14 cellular contexts compared by ENCODE assay signal in the genomic region with DNA sequence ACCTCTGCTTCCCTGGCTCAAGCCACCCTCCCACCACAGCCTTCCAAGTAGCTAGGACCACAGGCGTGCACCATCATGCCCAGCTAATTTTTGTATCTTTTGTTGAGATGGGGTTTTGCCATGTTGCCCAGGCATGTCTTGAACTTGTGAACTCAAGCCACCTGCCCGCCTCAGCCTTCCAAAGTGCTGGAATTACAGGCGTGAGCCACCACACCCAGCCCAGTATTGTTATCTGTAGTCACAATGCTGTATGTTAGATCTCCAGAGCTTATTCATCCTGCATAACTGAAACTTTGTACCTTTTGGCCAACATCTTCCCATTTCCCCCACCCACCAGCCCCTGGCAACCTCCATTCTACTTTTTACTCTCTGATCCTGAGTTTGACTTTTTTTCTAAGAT. TPM values are rescaled to one million over a fixed set of nuclear protein-coding genes. Genes with fewer than 3 reads are reported as not detected.
DNase-seq lines count a peak whose midpoint lies in the region; ATAC-seq and TF ChIP-seq lines count a peak whose summit lies in the region.
"Had no signal": no experiment of that assay in that cellular context is flagged by ENCODE, and none has a peak within 500 bp of the region (broad histone marks: within the 10 kb centered on the region; RNA-seq: fewer than 3 reads in every experiment).

No MANE protein-coding gene starts in this region.

- BruUV-seq in MCF 10A (replicated peaks; lab: Mats Ljungman, UMichigan): no TSS peak
- no TSS peak for BruUV-seq in mammary epithelial cell (replicated peaks; lab: Mats Ljungman, UMichigan)

- DNase-seq in MCF 10A (ENCODE audit: unreplicated experiment) (peak; percentile 45), breast epithelium (ENCODE audit: low spot score in 2 of 2) (no peak), mammary epithelial cell (peak; percentile 60), mesenchymal stem cell (no peak), posterior vena cava (ENCODE audit: low spot score) (no peak), NCI-H82 treated with DMSO at 0.1 percent for 48 hours (lab: John Stamatoyannopoulos, UW; ENCODE audit: unreplicated experiment) (no peak)
- no peak for DNase-seq in stimulated activated naive CD4-positive, alpha-beta T cell treated with Interleukin-2 at 50 U/mL for 16 hours (lab: John Stamatoyannopoulos, UW)
- DNase-seq: activated CD4-positive, alpha-beta T cell treated with anti-CD3 and anti-CD28 coated beads, Interleukin-2, amount 10 ng/mL, durations not matched to agents 24 days and 14 days; left cardiac atrium; NCI-H1417 treated with DMSO at 0.1 percent for 48 hours; NCI-H510A treated with DMSO at 0.1 percent for 48 hours had no signal

- H3K23ac ChIP-seq in mesenchymal stem cell (ENCODE audit: low read length in 2 of 2): no peak overlapping the region

- H3K9me3 ChIP-seq in breast epithelium (no peaks in the 10 kb centered on the region), mammary epithelial cell (replicated peaks; ENCODE audit: insufficient read depth, low read length) (no peaks in the 10 kb centered on the region), mesenchymal stem cell (ENCODE audit: control insufficient read depth, low read length) (no peaks in the 10 kb centered on the region)

- H4K20me1 ChIP-seq in mammary epithelial cell (ENCODE audit: insufficient read depth, low read length): no peaks in the 10 kb centered on the region

- H2BK5ac ChIP-seq in mesenchymal stem cell (ENCODE audit: low read depth, low read length, poor library complexity, severe bottlenecking): no peak overlapping the region

- in situ Hi-C loops in mammary epithelial cell (cut with MboI; ENCODE audit: low sequenced_read_pairs in 2 of 2): no loop called here

- no peak overlapping the region for H3K4ac ChIP-seq in mesenchymal stem cell (ENCODE audit: low read depth in 1 of 2, low read length in 2 of 2)

- H3K4me2 ChIP-seq in mammary epithelial cell (ENCODE audit: insufficient read depth, low read depth, low read length) (peak overlapping the region; percentile 35), mesenchymal stem cell (ENCODE audit: low read length, poor library complexity, severe bottlenecking) (no peak overlapping the region)
- H3K4me2 ChIP-seq: neural progenitor cell had no signal

- H3K4me1 ChIP-seq in breast epithelium (no peaks in the 10 kb centered on the region), mammary epithelial cell (ENCODE audit: insufficient read depth, low read length) (peaks cover 16% of the 10 kb centered on the region), mesenchymal stem cell (ENCODE audit: control insufficient read depth, insufficient read depth, low read depth, low read length) (peaks cover 3% of the 10 kb centered on the region)

- no peak overlapping the region for H2AK5ac ChIP-seq in mesenchymal stem cell (ENCODE audit: low read length, severe bottlenecking)

- CTCF ChIA-PET in MCF 10A (lab: Yijun Ruan, JAX) (no interaction called here), mammary epithelial cell (lab: Charles Lee; ENCODE audit: low non-redundant PET) (no interaction called here)

- H3K79me1 ChIP-seq in mesenchymal stem cell (replicated peaks; ENCODE audit: low read length, poor library complexity, severe bottlenecking): peaks cover 1% of the 10 kb centered on the region

- no peak overlapping the region for H3K18ac ChIP-seq in mesenchymal stem cell (ENCODE audit: low read depth in 1 of 2, low read length in 2 of 2)

- no peak overlapping the region for H3K14ac ChIP-seq in mesenchymal stem cell (ENCODE audit: low read length in 2 of 2)

- H3K9ac ChIP-seq in mammary epithelial cell (ENCODE audit: insufficient read depth, low read length) (no peak overlapping the region), mesenchymal stem cell (ENCODE audit: low read length) (peak overlapping the region; percentile 18)
- H3K9ac ChIP-seq: neural progenitor cell had no signal

- peak overlapping the region in 1 of 2 experiments; percentile 80 for H2BK12ac ChIP-seq in mesenchymal stem cell (ENCODE audit: low read length in 2 of 2)

- H3K4me3 ChIP-seq in breast epithelium (no peak overlapping the region), mammary epithelial cell (replicated peaks in 1 of 3; ENCODE audit: insufficient read depth in 1 of 3, low read depth in 2 of 3, low read length in 3 of 3) (no peak overlapping the region), mesenchymal stem cell (ENCODE audit: insufficient read depth in 1 of 2, low read depth in 1 of 2, low read length in 2 of 2) (no peak overlapping the region)
- H3K4me3 ChIP-seq: neural progenitor cell had no signal

- H3K36me3 ChIP-seq in breast epithelium (peaks cover 6% of the 10 kb centered on the region), mammary epithelial cell (ENCODE audit: insufficient read depth, low read length) (no peaks in the 10 kb centered on the region), mesenchymal stem cell (ENCODE audit: control insufficient read depth in 1 of 2, insufficient read depth in 2 of 2, low read depth in 1 of 2, low read length in 2 of 2) (peaks cover 9 to 44% of the 10 kb centered on the region in 2 experiments)
- H3K36me3 ChIP-seq: neural progenitor cell had no signal

- no peak for TF ChIP-seq POLR2A in breast epithelium (IDR thresholded peaks at IDR 0.05)

- intact Hi-C loops in MCF 10A (cut with micrococcal nuclease): no loop called here
- intact Hi-C loops in breast epithelium (cut with DNase I; ENCODE audit: low total_unique reads): no loop called here
- intact Hi-C loops in mammary epithelial cell (cut with micrococcal nuclease): no loop called here
- intact Hi-C loops in posterior vena cava (cut with DNase I): no loop called here

- no peak overlapping the region for H4K91ac ChIP-seq in mesenchymal stem cell (ENCODE audit: low read length)

- H3K4me1 Mint-ChIP-seq in MCF 10A (ENCODE audit: insufficient read depth, unreplicated experiment): peaks cover 23% of the 10 kb centered on the region
- H3K4me1 Mint-ChIP-seq: neural progenitor cell had no signal

- dilution Hi-C loops in mammary epithelial cell (cut with HindIII; ENCODE audit: low sequenced_read_pairs): no loop called here

- H3K27me3 ChIP-seq in breast epithelium: no peaks in the 10 kb centered on the region
- H3K27me3 ChIP-seq in mammary epithelial cell (ENCODE audit: insufficient read depth, low read length): no peaks in the 10 kb centered on the region
- no peaks in the 10 kb centered on the region for H3K27me3 ChIP-seq in mesenchymal stem cell (ENCODE audit: control insufficient read depth in 1 of 2, insufficient read depth in 1 of 2, low read length in 2 of 2)
- H3K27me3 ChIP-seq: neural progenitor cell had no signal

- H4K8ac ChIP-seq in mesenchymal stem cell (ENCODE audit: low read length): peak overlapping the region; percentile 49

- TF ChIP-seq CTCF in MCF 10A (IDR thresholded peaks at IDR 0.05; ENCODE audit: unreplicated experiment): no peak
- no peak for TF ChIP-seq CTCF in breast epithelium (IDR thresholded peaks at IDR 0.05)
- TF ChIP-seq CTCF in mammary epithelial cell (conservative IDR thresholded peaks at IDR 0.05 in 1 of 2, IDR thresholded peaks at IDR 0.05 in 1 of 2; ENCODE audit: extremely low read depth in 1 of 2, insufficient read depth in 1 of 2, low read depth in 1 of 2, low read length in 2 of 2): no peak

- no peaks in the 10 kb centered on the region for H3K9me3 Mint-ChIP-seq in MCF 10A (ENCODE audit: unreplicated experiment)
- H3K9me3 Mint-ChIP-seq: activated CD4-positive, alpha-beta T cell treated with anti-CD3 and anti-CD28 coated beads, Interleukin-2, amount 10 ng/mL, durations not matched to agents 24 days and 14 days; neural progenitor cell; T-helper 1 cell treated with Interleukin-12 subunit alpha and Interleukin-12 subunit beta and Interleukin-4 antibody, amounts not matched to agents 30 μg/mL and 1 μg/mL, for 36 hours had no signal

- H2BK120ac ChIP-seq in mesenchymal stem cell (ENCODE audit: low read depth, low read length): no peak overlapping the region

- no peak for ATAC-seq in HG02981 (IDR thresholded peaks at IDR 0.05; ENCODE audit: unreplicated experiment)

- H3K36me3 Mint-ChIP-seq in MCF 10A (ENCODE audit: insufficient read depth, unreplicated experiment): peaks cover 31% of the 10 kb centered on the region
- H3K36me3 Mint-ChIP-seq: neural progenitor cell had no signal

- no peaks in the 10 kb centered on the region for H3K27me3 Mint-ChIP-seq in MCF 10A (ENCODE audit: insufficient read depth, unreplicated experiment)
- H3K27me3 Mint-ChIP-seq: activated CD4-positive, alpha-beta T cell treated with anti-CD3 and anti-CD28 coated beads, Interleukin-2, amount 10 ng/mL, durations not matched to agents 24 days and 14 days had no signal

- H3K27ac ChIP-seq in breast epithelium (peak overlapping the region in 1 of 2 donors; percentile 27), mammary epithelial cell (ENCODE audit: insufficient read depth, low read depth, low read length) (no peak overlapping the region), mesenchymal stem cell (ENCODE audit: low read length, poor library complexity, severe bottlenecking) (peak overlapping the region; percentile 2)
- H3K27ac ChIP-seq: neural progenitor cell had no signal

- no peak overlapping the region for H3K27ac Mint-ChIP-seq in MCF 10A (ENCODE audit: low read depth, unreplicated experiment)
- H3K27ac Mint-ChIP-seq: activated CD4-positive, alpha-beta T cell treated with anti-CD3 and anti-CD28 coated beads, Interleukin-2, amount 10 ng/mL, durations not matched to agents 24 days and 14 days; neural progenitor cell; T-helper 1 cell treated with Interleukin-12 subunit alpha and Interleukin-12 subunit beta and Interleukin-4 antibody, amounts not matched to agents 30 μg/mL and 1 μg/mL, for 36 hours had no signal

- H2AFZ ChIP-seq in mammary epithelial cell (ENCODE audit: low read depth, low read length): peak overlapping the region; percentile 57
- no peak overlapping the region for H2AFZ ChIP-seq in mesenchymal stem cell (ENCODE audit: low read depth, low read length)
- H2AFZ ChIP-seq: neural progenitor cell had no signal

- no peak overlapping the region for H2BK15ac ChIP-seq in mesenchymal stem cell (ENCODE audit: low read depth, poor library complexity, severe bottlenecking)

- POLR2A ChIA-PET in MCF 10A (lab: Yijun Ruan, JAX): interaction anchor here (0.5 to 3.2 kb wide), 5 partner anchors 12 to 110 kb away, joined by 3 to 9 read pairs (median 4); a partner anchor contains a TSS

- WGBS in mammary epithelial cell (ENCODE audit: low coverage, missing lambda C conversion rate): 4% methylated on average over 3 of the region's 3 CpGs
- WGBS in mesenchymal stem cell: 94% methylated on average over 3 of the region's 3 CpGs

- H3K79me2 ChIP-seq in mammary epithelial cell (ENCODE audit: insufficient read depth, low read length): no peaks in the 10 kb centered on the region

- no peak overlapping the region for H3K4me3 Mint-ChIP-seq in MCF 10A (ENCODE audit: unreplicated experiment)
- H3K4me3 Mint-ChIP-seq: activated CD4-positive, alpha-beta T cell treated with anti-CD3 and anti-CD28 coated beads, Interleukin-2, amount 10 ng/mL, durations not matched to agents 24 days and 14 days; neural progenitor cell; T-helper 1 cell treated with Interleukin-12 subunit alpha and Interleukin-12 subunit beta and Interleukin-4 antibody, amounts not matched to agents 30 μg/mL and 1 μg/mL, for 36 hours had no signal

RNA-seq across cellular contexts. Expression of a gene that starts 37.4 kb away (rescaled TPM):
- total RNA-seq in MCF 10A (2022) (16.2 and 22.7 TPM in 2 replicates), breast epithelium (10 to 100 TPM; 51.1 to 77.1 (median 63.8) TPM), mammary epithelial cell (10 to 100 TPM in 1 of 2 donors, 1 to 10 TPM in 1; 8.0 to 17.2 TPM), posterior vena cava (10 to 100 TPM; 26.1 to 27.8 TPM)
- 1.6 TPM for polyA plus RNA-seq in mammary epithelial cell
- 17.0 TPM for polyA minus RNA-seq in mammary epithelial cell
- 10.4 TPM for polyA plus RNA-seq in mesenchymal stem cell (2013, experiment 1 of 2)
- polyA plus RNA-seq in mesenchymal stem cell (2013, experiment 2 of 2): 9.7 TPM

RNA-seq across cellular contexts. Expression of a gene that starts 50.7 kb away (rescaled TPM):
- total RNA-seq in MCF 10A (2022) (22.1 and 35.1 TPM in 2 replicates), breast epithelium (10 to 100 TPM; 11.1 to 12.9 (median 11.7) TPM), mammary epithelial cell (10 to 100 TPM; 10.8 to 12.4 TPM), posterior vena cava (10 to 100 TPM; 10.6 to 11.6 TPM)
- polyA plus RNA-seq in mammary epithelial cell: 14.0 TPM
- 18.3 TPM for polyA minus RNA-seq in mammary epithelial cell
- 14.8 TPM for polyA plus RNA-seq in mesenchymal stem cell (2013, experiment 1 of 2)
- 14.6 TPM for polyA plus RNA-seq in mesenchymal stem cell (2013, experiment 2 of 2)

Comparison
In these comparisons a context has a peak if more than half of its experiments do, and no peak if none do; other contexts are left out.
1. DNase-seq: peak in MCF 10A (single experiment) and mammary epithelial cell (single experiment); none in breast epithelium (0 of 2), mesenchymal stem cell (single experiment), posterior vena cava (single experiment), stimulated activated naive CD4-positive, alpha-beta T cell treated with Interleukin-2 at 50 U/mL for 16 hours (single experiment) and NCI-H82 treated with DMSO at 0.1 percent for 48 hours (single experiment).